Comparison of ENCODE assay signal across 12 cellular contexts in genomic region chr19:2294377-2295335, GRCh38. TPM values are rescaled to one million over a fixed set of nuclear protein-coding genes. Genes with fewer than 3 reads are reported as not detected.
DNase-seq lines count a peak whose midpoint lies in the region; TF ChIP-seq lines count a peak whose summit lies in the region.
"Had no signal": no experiment of that assay in that cellular context is flagged by ENCODE, and none has a peak within 500 bp of the region (broad histone marks: within the 10 kb centered on the region; RNA-seq: fewer than 3 reads in every experiment).

No MANE protein-coding gene starts in this region.

- CTCF ChIA-PET in activated CD4-positive, alpha-beta T cell treated with anti-CD3 and anti-CD28 coated beads, Interleukin-2, amount 10 ng/mL, durations not matched to agents 7 days and 5 days (lab: Charles Lee) = interaction anchor here (0.6 to 0.8 kb wide), 2 partner anchors 11 to 375 kb away, joined by 3 read pairs; no protein-coding TSS in a partner anchor

- H3K4me1 ChIP-seq in osteoblast (ENCODE audit: insufficient read depth, low read length) (peaks cover 13% of the 10 kb centered on the region), vagina (peaks cover 34% of the 10 kb centered on the region)
- H3K4me1 ChIP-seq: SJSA1 had no signal

- H4K20me1 ChIP-seq in osteoblast (ENCODE audit: insufficient read depth, low read length) = peaks cover 36% of the 10 kb centered on the region

- H3K36me3 Mint-ChIP-seq in activated CD4-positive, alpha-beta T cell treated with anti-CD3 and anti-CD28 coated beads, Interleukin-2, amount 10 ng/mL, durations not matched to agents 7 days and 5 days (ENCODE audit: low read depth) = peaks cover 29% of the 10 kb centered on the region
- peaks cover 24% of the 10 kb centered on the region for H3K36me3 Mint-ChIP-seq in T-helper 2 cell treated with Interferon-gamma antibody and Interleukin-4, amounts not matched to agents 5 μg/mL and 100 μg/mL, for 36 hours (ENCODE audit: low read depth)

- H3K27ac Mint-ChIP-seq in activated CD4-positive, alpha-beta T cell treated with anti-CD3 and anti-CD28 coated beads, Interleukin-2, amount 10 ng/mL, durations not matched to agents 7 days and 5 days = no peak overlapping the region
- H3K27ac Mint-ChIP-seq in T-helper 2 cell treated with Interferon-gamma antibody and Interleukin-4, amounts not matched to agents 5 μg/mL and 100 μg/mL, for 36 hours = no peak overlapping the region

- H3K4me3 Mint-ChIP-seq in activated CD4-positive, alpha-beta T cell treated with anti-CD3 and anti-CD28 coated beads, Interleukin-2, amount 10 ng/mL, durations not matched to agents 7 days and 5 days = no peak overlapping the region
- H3K4me3 Mint-ChIP-seq in T-helper 2 cell treated with Interferon-gamma antibody and Interleukin-4, amounts not matched to agents 5 μg/mL and 100 μg/mL, for 36 hours = no peak overlapping the region

- DNase-seq in AG20443 (ENCODE audit: low spot score) (peak; percentile 87), NCI-H69 (lab: John Stamatoyannopoulos, UW) (peak; percentile 58), fibroblast of peridontal ligament (ENCODE audit: extremely low read depth) (peak; percentile 91), osteoblast (ENCODE audit: insufficient read length, low spot score, missing footprints) (peak; percentile 98), NCI-H1048 (lab: John Stamatoyannopoulos, UW) (no peak), vagina (ENCODE audit: extremely low spot score in 2 of 2) (no peak)
- DNase-seq in activated CD4-positive, alpha-beta T cell treated with anti-CD3 and anti-CD28 coated beads, Interleukin-2, amount 10 ng/mL, durations not matched to agents 7 days and 5 days = no peak
- no peak for DNase-seq in T-helper 2 cell treated with Interferon-gamma antibody and Interleukin-4, amounts not matched to agents 5 μg/mL and 100 μg/mL, for 36 hours (ENCODE audit: low spot score)
- DNase-seq: activated T-cell treated with anti-CD3 and anti-CD28 coated beads, Interleukin-2, amount 50 U/mL, for 1 hour; NCI-H1092 had no signal

- TF ChIP-seq CTCF in osteoblast (IDR thresholded peaks at IDR 0.05; ENCODE audit: extremely low read depth, low read depth, low read length) (no peak), vagina (IDR thresholded peaks at IDR 0.05) (no peak)

- POLR2A ChIA-PET in activated CD4-positive, alpha-beta T cell treated with anti-CD3 and anti-CD28 coated beads, Interleukin-2, amount 10 ng/mL, durations not matched to agents 7 days and 5 days (lab: Charles Lee) = no interaction called here

- H3K27ac ChIP-seq in osteoblast (ENCODE audit: low read depth, low read length) = no peak overlapping the region
- H3K27ac ChIP-seq in vagina = no peak overlapping the region
- H3K27ac ChIP-seq: SJSA1 had no signal

- H3K27me3 ChIP-seq in osteoblast (ENCODE audit: insufficient read depth, low read length) (peaks cover 22% of the 10 kb centered on the region), vagina (peaks cover 8% of the 10 kb centered on the region)
- H3K27me3 ChIP-seq: SJSA1 had no signal

- intact Hi-C loops in vagina (cut with DNase I) = no loop called here

- no peaks in the 10 kb centered on the region for H3K9me3 ChIP-seq in osteoblast (ENCODE audit: low read depth, low read length)
- H3K9me3 ChIP-seq in vagina = no peaks in the 10 kb centered on the region
- H3K9me3 ChIP-seq: SJSA1 had no signal

- H3K27me3 Mint-ChIP-seq in activated CD4-positive, alpha-beta T cell treated with anti-CD3 and anti-CD28 coated beads, Interleukin-2, amount 10 ng/mL, durations not matched to agents 7 days and 5 days = no peaks in the 10 kb centered on the region
- no peaks in the 10 kb centered on the region for H3K27me3 Mint-ChIP-seq in T-helper 2 cell treated with Interferon-gamma antibody and Interleukin-4, amounts not matched to agents 5 μg/mL and 100 μg/mL, for 36 hours (ENCODE audit: low read depth)

- TF ChIP-seq POLR2A in vagina (IDR thresholded peaks at IDR 0.05) = no peak

- no peak overlapping the region for H2AFZ ChIP-seq in osteoblast (ENCODE audit: low read length)

- H3K4me1 Mint-ChIP-seq in activated CD4-positive, alpha-beta T cell treated with anti-CD3 and anti-CD28 coated beads, Interleukin-2, amount 10 ng/mL, durations not matched to agents 7 days and 5 days = peaks cover 20% of the 10 kb centered on the region
- peaks cover 3% of the 10 kb centered on the region for H3K4me1 Mint-ChIP-seq in T-helper 2 cell treated with Interferon-gamma antibody and Interleukin-4, amounts not matched to agents 5 μg/mL and 100 μg/mL, for 36 hours (ENCODE audit: low read depth)

- H3K4me3 ChIP-seq in osteoblast (ENCODE audit: insufficient read depth, low read length) (peak overlapping the region; percentile 42), vagina (peak overlapping the region in 1 of 2 donors; percentile 10)
- H3K4me3 ChIP-seq: SJSA1 had no signal

- no peaks in the 10 kb centered on the region for H3K36me3 ChIP-seq in osteoblast (ENCODE audit: insufficient read depth, low read length)
- H3K36me3 ChIP-seq in vagina = no peaks in the 10 kb centered on the region
- H3K36me3 ChIP-seq: SJSA1 had no signal

- H3K9me3 Mint-ChIP-seq in activated CD4-positive, alpha-beta T cell treated with anti-CD3 and anti-CD28 coated beads, Interleukin-2, amount 10 ng/mL, durations not matched to agents 7 days and 5 days = no peaks in the 10 kb centered on the region
- H3K9me3 Mint-ChIP-seq in T-helper 2 cell treated with Interferon-gamma antibody and Interleukin-4, amounts not matched to agents 5 μg/mL and 100 μg/mL, for 36 hours = no peaks in the 10 kb centered on the region

- H3K4me2 ChIP-seq in osteoblast (ENCODE audit: insufficient read depth, low read length) = peak overlapping the region; percentile 57

- H3K79me2 ChIP-seq in osteoblast (ENCODE audit: insufficient read depth, low read length) = no peaks in the 10 kb centered on the region

RNA-seq across cellular contexts. Expression of gene PEAK3, which starts 12.7 kb away (rescaled TPM):
- total RNA-seq in osteoblast = under 0.01 TPM in 1 of 2 replicates, not detected in the other
- under 1 TPM; 0.17 to 0.25 TPM for total RNA-seq in activated CD4-positive, alpha-beta T cell treated with anti-CD3 and anti-CD28 coated beads, Interleukin-2, amount 10 ng/mL, durations not matched to agents 7 days and 5 days
- 2.0 TPM for total RNA-seq in vagina
- total RNA-seq: SJSA1 had no signal

RNA-seq across cellular contexts. Expression of gene LINGO3, which starts 13.3 kb away (rescaled TPM):
- total RNA-seq in osteoblast = not detected in 2 replicates
- under 1 TPM; 0.35 to 0.44 TPM for total RNA-seq in activated CD4-positive, alpha-beta T cell treated with anti-CD3 and anti-CD28 coated beads, Interleukin-2, amount 10 ng/mL, durations not matched to agents 7 days and 5 days
- total RNA-seq in vagina = not detected
- total RNA-seq: SJSA1 had no signal

RNA-seq across cellular contexts. Expression of gene LSM7, which starts 33.7 kb away (rescaled TPM):
- total RNA-seq in osteoblast (46.9 and 57.9 TPM in 2 replicates), vagina (135 TPM)
- total RNA-seq in activated CD4-positive, alpha-beta T cell treated with anti-CD3 and anti-CD28 coated beads, Interleukin-2, amount 10 ng/mL, durations not matched to agents 7 days and 5 days = 100 to 1,000 TPM; 105 to 114 TPM

RNA-seq across cellular contexts. Expression of gene SPPL2B, which starts 33.8 kb away (rescaled TPM):
- 32.6 and 34.5 TPM in 2 replicates for total RNA-seq in osteoblast
- 10 to 100 TPM; 69.9 to 96.6 TPM for total RNA-seq in activated CD4-positive, alpha-beta T cell treated with anti-CD3 and anti-CD28 coated beads, Interleukin-2, amount 10 ng/mL, durations not matched to agents 7 days and 5 days
- 54.3 TPM for total RNA-seq in vagina

RNA-seq across cellular contexts. Expression of gene JSRP1, which starts 38.4 kb away (rescaled TPM):
- total RNA-seq in osteoblast = 0.72 TPM in 1 of 2 replicates, not detected in the other
- total RNA-seq in activated CD4-positive, alpha-beta T cell treated with anti-CD3 and anti-CD28 coated beads, Interleukin-2, amount 10 ng/mL, durations not matched to agents 7 days and 5 days = under 1 TPM in 1 of 2 experiments, not detected in 1; 0.27 TPM
- total RNA-seq in vagina = not detected
- total RNA-seq: mononuclear cell, SJSA1 had no signal

Comparison
In these comparisons a context has a peak if more than half of its experiments do, and no peak if none do; other contexts are left out.
1. DNase-seq: peak in AG20443 (single experiment), NCI-H69 (single experiment), fibroblast of peridontal ligament (single experiment) and osteoblast (single experiment); none in NCI-H1048 (single experiment), activated CD4-positive, alpha-beta T cell treated with anti-CD3 and anti-CD28 coated beads, Interleukin-2, amount 10 ng/mL, durations not matched to agents 7 days and 5 days (single experiment), vagina (0 of 2) and T-helper 2 cell treated with Interferon-gamma antibody and Interleukin-4, amounts not matched to agents 5 μg/mL and 100 μg/mL, for 36 hours (single experiment).